In the genomic region with DNA sequence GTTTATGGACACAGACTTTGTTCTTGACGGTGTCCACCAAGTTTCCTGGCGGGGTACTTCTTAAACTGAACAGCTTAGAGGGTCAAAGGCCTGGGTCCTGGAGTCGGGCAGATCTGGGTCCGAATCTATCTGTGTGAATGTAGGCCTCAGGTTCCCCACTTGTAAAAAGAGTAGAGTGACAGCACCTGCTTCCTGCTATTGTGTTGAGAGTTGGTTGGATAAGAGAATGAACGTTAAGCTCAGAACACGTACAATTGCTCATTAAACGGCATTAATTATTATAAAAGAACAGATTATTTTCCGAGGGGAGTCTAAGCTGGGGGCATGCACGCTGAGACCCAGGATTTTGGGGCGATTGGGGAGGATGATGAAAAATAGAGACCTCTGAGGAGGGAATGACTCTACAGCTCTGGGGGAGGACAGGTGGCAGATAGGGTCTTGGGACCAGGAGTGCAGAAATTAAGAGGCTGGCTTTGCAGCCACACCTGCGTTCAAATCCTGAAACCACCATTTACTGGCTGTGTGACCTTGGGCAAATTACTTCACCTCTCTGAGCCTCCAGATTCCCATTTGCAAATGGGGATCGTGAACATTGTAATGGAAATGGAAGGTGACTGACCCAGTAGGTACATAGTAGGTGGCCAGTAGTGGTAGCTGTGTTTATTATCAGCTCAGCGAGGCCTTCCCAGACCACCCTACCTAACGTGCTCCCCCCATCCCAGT, we compare ENCODE assay signal across 8 cellular contexts. TPM values are rescaled to one million over a fixed set of nuclear protein-coding genes. Genes with fewer than 3 reads are reported as not detected.
DNase-seq lines count a peak whose midpoint lies in the region; ATAC-seq and TF ChIP-seq lines count a peak whose summit lies in the region.

No MANE protein-coding gene starts in this region.

- TF ChIP-seq CTCF in right lobe of liver (IDR thresholded peaks at IDR 0.05) = no peak
- no peak for TF ChIP-seq CTCF in tibial artery (IDR thresholded peaks at IDR 0.05)

- intact Hi-C loops in right lobe of liver (cut with DNase I) = no loop called here
- intact Hi-C loops in tibial artery (cut with DNase I; ENCODE audit: low total_unique reads) = no loop called here

- H3K9me3 ChIP-seq in adipocyte (ENCODE audit: control insufficient read depth, low read length) (no peaks in the 10 kb centered on the region), right lobe of liver (no peaks in the 10 kb centered on the region), tibial artery (no peaks in the 10 kb centered on the region)

- H3K4me1 Mint-ChIP-seq in activated CD8-positive, alpha-beta memory T cell treated with anti-CD3 and anti-CD28 coated beads, Interleukin-2, amount 10 ng/mL, durations not matched to agents 7 days and 5 days = peaks cover 60% of the 10 kb centered on the region

- TF ChIP-seq POLR2A in right lobe of liver (IDR thresholded peaks at IDR 0.05) = no peak

- 17% methylated on average over 11 of the region's 14 CpGs for WGBS in right lobe of liver (ENCODE audit: insufficient coverage, low coverage, low lambda C conversion rate, missing lambda C conversion rate)

- H3K36me3 ChIP-seq in adipocyte (ENCODE audit: control insufficient read depth, insufficient read depth, low read length, severe bottlenecking) (no peaks in the 10 kb centered on the region), right lobe of liver (no peaks in the 10 kb centered on the region), tibial artery (no peaks in the 10 kb centered on the region)

- peak overlapping the region; percentile 86 for H3K9ac ChIP-seq in adipocyte (ENCODE audit: low read length)

- H3K27ac ChIP-seq in right lobe of liver (peak overlapping the region in 1 of 3 donors; percentile 58), tibial artery (peak overlapping the region; percentile 87 to 90)

- no peaks in the 10 kb centered on the region for H3K27me3 Mint-ChIP-seq in activated CD8-positive, alpha-beta memory T cell treated with anti-CD3 and anti-CD28 coated beads, Interleukin-2, amount 10 ng/mL, durations not matched to agents 7 days and 5 days

- H3K4me1 ChIP-seq in adipocyte (ENCODE audit: control insufficient read depth, insufficient read depth, low read length) (peaks cover 66% of the 10 kb centered on the region), right lobe of liver (peaks cover 0 to 35% (median 11%) of the 10 kb centered on the region in 4 donors), tibial artery (peaks cover 0 to 76% (median 61%) of the 10 kb centered on the region in 4 donors)

- peak overlapping the region; percentile 84 for H3K4me3 Mint-ChIP-seq in activated CD8-positive, alpha-beta memory T cell treated with anti-CD3 and anti-CD28 coated beads, Interleukin-2, amount 10 ng/mL, durations not matched to agents 7 days and 5 days

- peaks cover 1% of the 10 kb centered on the region for H3K36me3 Mint-ChIP-seq in activated CD8-positive, alpha-beta memory T cell treated with anti-CD3 and anti-CD28 coated beads, Interleukin-2, amount 10 ng/mL, durations not matched to agents 7 days and 5 days

- H3K27me3 ChIP-seq in adipocyte (replicated peaks; ENCODE audit: control insufficient read depth, insufficient read depth, low read length) (no peaks in the 10 kb centered on the region), right lobe of liver (no peaks in the 10 kb centered on the region), tibial artery (no peaks in the 10 kb centered on the region)

- DNase-seq in activated CD8-positive, alpha-beta memory T cell treated with anti-CD3 and anti-CD28 coated beads, Interleukin-2, amount 10 ng/mL, durations not matched to agents 7 days and 5 days = no peak
- no peak for DNase-seq in activated CD8-positive, alpha-beta memory T cell treated with anti-CD3 and anti-CD28 coated beads for 24 hours
- DNase-seq in adipocyte (ENCODE audit: low read depth) = no peak
- DNase-seq in right lobe of liver = no peak
- no peak for DNase-seq in tibial artery
- no peak for DNase-seq in NCI-H526 treated with DMSO at 0.1 percent for 48 hours (lab: John Stamatoyannopoulos, UW)
- no peak for DNase-seq in occipital lobe (lab: John Stamatoyannopoulos, UW)
- DNase-seq in DMS114 treated with DMSO at 0.1 percent for 48 hours (lab: John Stamatoyannopoulos, UW; ENCODE audit: unreplicated experiment) = no peak

- peak overlapping the region; percentile 89 for H3K4me3 ChIP-seq in adipocyte (ENCODE audit: low read length)
- peak overlapping the region; percentile 82 to 92 (median 84) for H3K4me3 ChIP-seq in right lobe of liver
- peak overlapping the region; percentile 92 to 99 for H3K4me3 ChIP-seq in tibial artery

- no peaks in the 10 kb centered on the region for H3K9me3 Mint-ChIP-seq in activated CD8-positive, alpha-beta memory T cell treated with anti-CD3 and anti-CD28 coated beads, Interleukin-2, amount 10 ng/mL, durations not matched to agents 7 days and 5 days (ENCODE audit: low read depth)

- CTCF ChIA-PET in activated CD8-positive, alpha-beta memory T cell treated with anti-CD3 and anti-CD28 coated beads, Interleukin-2, amount 10 ng/mL, durations not matched to agents 7 days and 5 days (lab: Charles Lee) = interaction anchor here (0.8 to 2.3 kb wide), 7 partner anchors 9 to 852 kb away, joined by 3 to 16 read pairs (median 3); a partner anchor contains a TSS

- peak overlapping the region; percentile 83 for H3K27ac Mint-ChIP-seq in activated CD8-positive, alpha-beta memory T cell treated with anti-CD3 and anti-CD28 coated beads, Interleukin-2, amount 10 ng/mL, durations not matched to agents 7 days and 5 days

- no peak for ATAC-seq in activated CD8-positive, alpha-beta memory T cell treated with anti-CD3 and anti-CD28 coated beads, Interleukin-2, amount 10 ng/mL, durations not matched to agents 7 days and 5 days
- no peak for ATAC-seq in right lobe of liver

RNA-seq across cellular contexts. Expression of a gene that starts 0.9 kb away (rescaled TPM):
- 10 to 100 TPM; 36.5 to 55.9 TPM for total RNA-seq in activated CD8-positive, alpha-beta memory T cell treated with anti-CD3 and anti-CD28 coated beads, Interleukin-2, amount 10 ng/mL, durations not matched to agents 7 days and 5 days
- total RNA-seq in right lobe of liver = 10 to 100 TPM; 15.2 to 25.9 (median 19.8) TPM
- 20.4 TPM for total RNA-seq in occipital lobe

RNA-seq across cellular contexts. Expression of a gene that starts 3.0 kb away (rescaled TPM):
- 10 to 100 TPM; 23.3 to 30.8 TPM for total RNA-seq in activated CD8-positive, alpha-beta memory T cell treated with anti-CD3 and anti-CD28 coated beads, Interleukin-2, amount 10 ng/mL, durations not matched to agents 7 days and 5 days
- total RNA-seq in right lobe of liver (10 to 100 TPM; 35.8 to 93.8 (median 54.1) TPM), occipital lobe (8.1 TPM)
